In genomic region chr9:6049798-6050197, GRCh38 we compare ENCODE assay signal across 1 cellular context.
A peak's percentile ranks its signal among the peaks of the same experiment; 100 is the strongest.
TF ChIP-seq lines count a peak whose summit lies in the region.

No MANE protein-coding gene starts in this region.

TF ChIP-seq in GM12878, 131 proteins besides CTCF, POLR2A, EP300 and RAD21:
- TF ChIP-seq EZH2 (IDR thresholded peaks at IDR 0.05; ENCODE audit: borderline replicate concordance, control insufficient read depth, low read depth, low read length): no peak
- TF ChIP-seq GABPA (IDR thresholded peaks at IDR 0.05; ENCODE audit: low read depth): no peak
- no peak for TF ChIP-seq ESRRA (IDR thresholded peaks at IDR 0.05; ENCODE audit: low read length)
- TF ChIP-seq MYB (IDR thresholded peaks at IDR 0.05; ENCODE audit: borderline replicate concordance, low read depth, low read length): no peak
- no peak for TF ChIP-seq POLR2AphosphoS2 (IDR thresholded peaks at IDR 0.05; ENCODE audit: low read depth, low read length)
- no peak for TF ChIP-seq LARP7 (IDR thresholded peaks at IDR 0.05)
- TF ChIP-seq PKNOX1 (IDR thresholded peaks at IDR 0.05): no peak
- TF ChIP-seq ETV6 (conservative IDR thresholded peaks at IDR 0.05 in 1 of 2, IDR thresholded peaks at IDR 0.05 in 1 of 2; ENCODE audit: borderline replicate concordance in 1 of 2, low read depth in 1 of 2): no peak
- no peak for TF ChIP-seq ZBTB4 (CRISPR knock-in tag; IDR thresholded peaks at IDR 0.05)
- TF ChIP-seq SMC3 (IDR thresholded peaks at IDR 0.05; ENCODE audit: borderline replicate concordance, low read length): peak; percentile 18; the same call in 1 of the 2 replicates
- TF ChIP-seq SKIL (IDR thresholded peaks at IDR 0.05; ENCODE audit: low read depth, poor library complexity, severe bottlenecking): no peak
- TF ChIP-seq TCF7 (IDR thresholded peaks at IDR 0.05; ENCODE audit: borderline replicate concordance): no peak
- no peak for TF ChIP-seq SREBF1 (IDR thresholded peaks at IDR 0.05; ENCODE audit: low read length)
- peak; percentile 87 for TF ChIP-seq ZNF24 (IDR thresholded peaks at IDR 0.05)
- TF ChIP-seq, protein P1, sequence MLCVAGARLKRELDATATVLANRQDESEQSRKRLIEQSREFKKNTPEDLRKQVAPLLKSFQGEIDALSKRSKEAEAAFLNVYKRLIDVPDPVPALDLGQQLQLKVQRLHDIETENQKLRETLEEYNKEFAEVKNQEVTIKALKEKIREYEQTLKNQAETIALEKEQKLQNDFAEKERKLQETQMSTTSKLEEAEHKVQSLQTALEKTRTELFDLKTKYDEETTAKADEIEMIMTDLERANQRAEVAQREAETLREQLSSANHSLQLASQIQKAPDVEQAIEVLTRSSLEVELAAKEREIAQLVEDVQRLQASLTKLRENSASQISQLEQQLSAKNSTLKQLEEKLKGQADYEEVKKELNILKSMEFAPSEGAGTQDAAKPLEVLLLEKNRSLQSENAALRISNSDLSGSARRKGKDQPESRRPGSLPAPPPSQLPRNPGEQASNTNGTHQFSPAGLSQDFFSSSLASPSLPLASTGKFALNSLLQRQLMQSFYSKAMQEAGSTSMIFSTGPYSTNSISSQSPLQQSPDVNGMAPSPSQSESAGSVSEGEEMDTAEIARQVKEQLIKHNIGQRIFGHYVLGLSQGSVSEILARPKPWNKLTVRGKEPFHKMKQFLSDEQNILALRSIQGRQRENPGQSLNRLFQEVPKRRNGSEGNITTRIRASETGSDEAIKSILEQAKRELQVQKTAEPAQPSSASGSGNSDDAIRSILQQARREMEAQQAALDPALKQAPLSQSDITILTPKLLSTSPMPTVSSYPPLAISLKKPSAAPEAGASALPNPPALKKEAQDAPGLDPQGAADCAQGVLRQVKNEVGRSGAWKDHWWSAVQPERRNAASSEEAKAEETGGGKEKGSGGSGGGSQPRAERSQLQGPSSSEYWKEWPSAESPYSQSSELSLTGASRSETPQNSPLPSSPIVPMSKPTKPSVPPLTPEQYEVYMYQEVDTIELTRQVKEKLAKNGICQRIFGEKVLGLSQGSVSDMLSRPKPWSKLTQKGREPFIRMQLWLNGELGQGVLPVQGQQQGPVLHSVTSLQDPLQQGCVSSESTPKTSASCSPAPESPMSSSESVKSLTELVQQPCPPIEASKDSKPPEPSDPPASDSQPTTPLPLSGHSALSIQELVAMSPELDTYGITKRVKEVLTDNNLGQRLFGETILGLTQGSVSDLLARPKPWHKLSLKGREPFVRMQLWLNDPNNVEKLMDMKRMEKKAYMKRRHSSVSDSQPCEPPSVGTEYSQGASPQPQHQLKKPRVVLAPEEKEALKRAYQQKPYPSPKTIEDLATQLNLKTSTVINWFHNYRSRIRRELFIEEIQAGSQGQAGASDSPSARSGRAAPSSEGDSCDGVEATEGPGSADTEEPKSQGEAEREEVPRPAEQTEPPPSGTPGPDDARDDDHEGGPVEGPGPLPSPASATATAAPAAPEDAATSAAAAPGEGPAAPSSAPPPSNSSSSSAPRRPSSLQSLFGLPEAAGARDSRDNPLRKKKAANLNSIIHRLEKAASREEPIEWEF (IDR thresholded peaks at IDR 0.05; ENCODE audit: insufficient replicate concordance, low read depth, low read length): no peak
- TF ChIP-seq RBBP5 (conservative IDR thresholded peaks at IDR 0.05): no peak
- no peak for TF ChIP-seq TCF12 (IDR thresholded peaks at IDR 0.05; ENCODE audit: low read depth, low read length)
- no peak for TF ChIP-seq ZSCAN29 (IDR thresholded peaks at IDR 0.05)
- TF ChIP-seq DPF2 (IDR thresholded peaks at IDR 0.05): peak; percentile 48; the same call in 1 of the 2 replicates
- TF ChIP-seq SPI1 (IDR thresholded peaks at IDR 0.05; ENCODE audit: borderline replicate concordance, insufficient read depth, low read depth, low read length): peak; percentile 80; the same call in 1 of the 2 replicates
- TF ChIP-seq, protein P2, sequence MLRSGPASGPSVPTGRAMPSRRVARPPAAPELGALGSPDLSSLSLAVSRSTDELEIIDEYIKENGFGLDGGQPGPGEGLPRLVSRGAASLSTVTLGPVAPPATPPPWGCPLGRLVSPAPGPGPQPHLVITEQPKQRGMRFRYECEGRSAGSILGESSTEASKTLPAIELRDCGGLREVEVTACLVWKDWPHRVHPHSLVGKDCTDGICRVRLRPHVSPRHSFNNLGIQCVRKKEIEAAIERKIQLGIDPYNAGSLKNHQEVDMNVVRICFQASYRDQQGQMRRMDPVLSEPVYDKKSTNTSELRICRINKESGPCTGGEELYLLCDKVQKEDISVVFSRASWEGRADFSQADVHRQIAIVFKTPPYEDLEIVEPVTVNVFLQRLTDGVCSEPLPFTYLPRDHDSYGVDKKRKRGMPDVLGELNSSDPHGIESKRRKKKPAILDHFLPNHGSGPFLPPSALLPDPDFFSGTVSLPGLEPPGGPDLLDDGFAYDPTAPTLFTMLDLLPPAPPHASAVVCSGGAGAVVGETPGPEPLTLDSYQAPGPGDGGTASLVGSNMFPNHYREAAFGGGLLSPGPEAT (IDR thresholded peaks at IDR 0.05; ENCODE audit: low read depth): no peak
- TF ChIP-seq ZNF687 (IDR thresholded peaks at IDR 0.05): no peak
- peak; percentile 28 to 49; a peak in 3 of 4 replicates for TF ChIP-seq IKZF2 (IDR thresholded peaks at IDR 0.05)
- no peak for TF ChIP-seq ELK1 (IDR thresholded peaks at IDR 0.05; ENCODE audit: low read depth, low read length)
- no peak for TF ChIP-seq ZNF207 (IDR thresholded peaks at IDR 0.05; ENCODE audit: borderline replicate concordance)
- peak; percentile 70 for TF ChIP-seq NR2F1 (conservative IDR thresholded peaks at IDR 0.05)
- no peak for TF ChIP-seq STAT1 (conservative IDR thresholded peaks at IDR 0.05)
- TF ChIP-seq FOXM1 (IDR thresholded peaks at IDR 0.05; ENCODE audit: low read depth, low read length): no peak
- TF ChIP-seq ZBED1 (IDR thresholded peaks at IDR 0.05; ENCODE audit: borderline replicate concordance): no peak
- TF ChIP-seq RFX5 (IDR thresholded peaks at IDR 0.05; ENCODE audit: low read depth, low read length): 0 out of 2 replicates have a peak, but pooled peaks have one; percentile 28
- TF ChIP-seq SP1 (IDR thresholded peaks at IDR 0.05; ENCODE audit: low read depth, low read length): no peak
TF ChIP-seq in GM12878: peak in this region for 7.
